In genomic region chr19:33394006-33394722, GRCh38 we compare ENCODE assay signal across 11 cellular contexts. TPM values are rescaled to one million over a fixed set of nuclear protein-coding genes. Genes with fewer than 3 reads are reported as not detected.
DNase-seq lines count a peak whose midpoint lies in the region; ATAC-seq and TF ChIP-seq lines count a peak whose summit lies in the region.
"Had no signal": no experiment of that assay in that cellular context is flagged by ENCODE, and none has a peak within 500 bp of the region (broad histone marks: within the 10 kb centered on the region; RNA-seq: fewer than 3 reads in every experiment).

No MANE protein-coding gene starts in this region.

- H3K4me1 ChIP-seq in lung (ENCODE audit: control insufficient read depth in 2 of 2, insufficient read depth in 2 of 2, low read length in 2 of 2), result peaks cover 0 to 45% of the 10 kb centered on the region in 2 donors

- no peak for TF ChIP-seq CTCF in choroid plexus epithelial cell (conservative IDR thresholded peaks at IDR 0.05; ENCODE audit: low read depth, low read length)
- no peak for TF ChIP-seq CTCF in lung (IDR thresholded peaks at IDR 0.05; ENCODE audit: control extremely low read depth, extremely low read depth)

- ATAC-seq in lung (ENCODE audit: insufficient read depth, low FRiP score), result peak; percentile 36
- no peak for ATAC-seq in GM21390 (IDR thresholded peaks at IDR 0.05; ENCODE audit: unreplicated experiment)

- H3K4me3 ChIP-seq in choroid plexus epithelial cell (ENCODE audit: low read depth, low read length), result no peak overlapping the region
- H3K4me3 ChIP-seq in lung, result no peak overlapping the region
- H3K4me3 ChIP-seq: PC-9 had no signal

- peaks cover 0 to 4% of the 10 kb centered on the region in 2 donors for H3K36me3 ChIP-seq in lung (ENCODE audit: control insufficient read depth in 2 of 2, insufficient read depth in 2 of 2, low read length in 2 of 2)

- no peaks in the 10 kb centered on the region for H3K9me3 ChIP-seq in lung (ENCODE audit: control insufficient read depth in 2 of 2, insufficient read depth in 1 of 2, low read length in 1 of 2)

- 46 to 64% methylated on average over 30 of the region's 30 CpGs for WGBS in lung, 2 donors

- DNase-seq in AG08395 (ENCODE audit: low spot score) (peak; percentile 96), M059J (ENCODE audit: low read depth) (peak; percentile 85), choroid plexus epithelial cell (ENCODE audit: low read depth) (peak; percentile 65), lung (ENCODE audit: low spot score) (peak; percentile 47), NCI-H526 (lab: John Stamatoyannopoulos, UW) (no peak), NCI-H2171 treated with DMSO at 0.1 percent for 48 hours (lab: John Stamatoyannopoulos, UW) (no peak)
- DNase-seq in activated CD4-positive, CD25-positive, alpha-beta regulatory T cell treated with anti-CD3 and anti-CD28 coated beads, Interleukin-2, amount 50 U/mL, for 72 hours, result no peak
- DNase-seq: activated CD8-positive, alpha-beta memory T cell treated with anti-CD3 and anti-CD28 coated beads, Interleukin-2, amount 50 U/mL, for 4 hours; PC-9 had no signal

- H3K27me3 ChIP-seq in lung (ENCODE audit: control insufficient read depth, insufficient read depth), result no peaks in the 10 kb centered on the region

- H3K27ac ChIP-seq in lung (ENCODE audit: low read depth in 1 of 2, low read length in 1 of 2), result peak overlapping the region in 1 of 2 donors; percentile 34
- H3K27ac ChIP-seq: C4-2B, PC-9 had no signal

RNA-seq across cellular contexts. Expression of gene CEBPG, which starts 20.7 kb away (rescaled TPM):
- total RNA-seq in M059J (2014; rRNA removed; shearing (Covaris generic)), result 14.8 and 16.8 TPM in 2 replicates
- total RNA-seq in lung, result 10 to 100 TPM; 24.5 to 29.7 TPM
- polyA plus RNA-seq in lung, result 10 to 100 TPM; 21.5 to 24.9 TPM

Comparison
In these comparisons a context has a peak if more than half of its experiments do, and no peak if none do; other contexts are left out.
1. DNase-seq: peak in AG08395 (single experiment), M059J (single experiment), choroid plexus epithelial cell (single experiment) and lung (single experiment); none in NCI-H526 (0 of 2), activated CD4-positive, CD25-positive, alpha-beta regulatory T cell treated with anti-CD3 and anti-CD28 coated beads, Interleukin-2, amount 50 U/mL, for 72 hours (single experiment) and NCI-H2171 treated with DMSO at 0.1 percent for 48 hours (single experiment).